1 cellular context compared by ENCODE assay signal in genomic region chr19:4123615-4124568, GRCh38.
TF ChIP-seq lines count a peak whose summit lies in the region.

TSS of gene MAP2K2 (minus strand) at chr19:4124122. CDS start at chr19:4123875, 247 bp downstream.

TF ChIP-seq in HepG2, 621 proteins besides CTCF, POLR2A, EP300 and RAD21 (continued from another document and continues in another):
- TF ChIP-seq SIX4 (CRISPR knock-in tag; IDR thresholded peaks at IDR 0.05) (no peak; the same call in 1 of the 2 replicates), FOXP1 (IDR thresholded peaks at IDR 0.05) (no peak), FOXP1 (CRISPR knock-in tag; IDR thresholded peaks at IDR 0.05) (no peak), KLF13 (CRISPR knock-in tag; IDR thresholded peaks at IDR 0.05) (peak; percentile 82), TSC22D2 (CRISPR knock-in tag; IDR thresholded peaks at IDR 0.05; ENCODE audit: borderline replicate concordance) (peak; percentile 69; the same call in 1 of the 2 replicates), ZNF800 (CRISPR knock-in tag; IDR thresholded peaks at IDR 0.05) (peak; percentile 84), GPN1 (CRISPR knock-in tag; IDR thresholded peaks at IDR 0.05; ENCODE audit: borderline replicate concordance) (no peak), ELF4 (CRISPR knock-in tag; IDR thresholded peaks at IDR 0.05; ENCODE audit: borderline replicate concordance) (no peak), ZNF558 (CRISPR knock-in tag; IDR thresholded peaks at IDR 0.05; ENCODE audit: borderline replicate concordance) (no peak), E2F2 (CRISPR knock-in tag; IDR thresholded peaks at IDR 0.05; ENCODE audit: borderline replicate concordance) (no peak), ZNF83 (CRISPR knock-in tag; IDR thresholded peaks at IDR 0.05; ENCODE audit: borderline replicate concordance) (peak; percentile 60; the same call in 1 of the 2 replicates), ZMAT5 (CRISPR knock-in tag; IDR thresholded peaks at IDR 0.05; ENCODE audit: borderline replicate concordance, low read depth) (no peak), NONO (IDR thresholded peaks at IDR 0.05) (no peak), NONO (CRISPR knock-in tag; conservative IDR thresholded peaks at IDR 0.05) (peak; percentile 62), THAP7 (CRISPR knock-in tag; IDR thresholded peaks at IDR 0.05) (0 out of 2 replicates have a peak, but pooled peaks have one; percentile 38), GMEB2 (CRISPR knock-in tag; IDR thresholded peaks at IDR 0.05; ENCODE audit: low read depth) (no peak), RBAK (CRISPR knock-in tag; IDR thresholded peaks at IDR 0.05) (no peak), ZMYM4 (CRISPR knock-in tag; IDR thresholded peaks at IDR 0.05) (peak; percentile 71), MTF1 (CRISPR knock-in tag; IDR thresholded peaks at IDR 0.05) (no peak), YY1 (IDR thresholded peaks at IDR 0.05; ENCODE audit: insufficient read depth, insufficient replicate concordance, low read depth, low read length) (peak; percentile 54), CSRNP1 (CRISPR knock-in tag; IDR thresholded peaks at IDR 0.05) (peak; percentile 95), ERF (CRISPR knock-in tag; IDR thresholded peaks at IDR 0.05) (peak; percentile 80), CEBPZ (IDR thresholded peaks at IDR 0.05; ENCODE audit: low read length) (no peak), DPF2 (CRISPR knock-in tag; IDR thresholded peaks at IDR 0.05; ENCODE audit: borderline replicate concordance, low read depth) (no peak), PRPF4 (IDR thresholded peaks at IDR 0.05; ENCODE audit: low read depth, low read length, poor library complexity, severe bottlenecking) (no peak), ZNF501 (CRISPR knock-in tag; IDR thresholded peaks at IDR 0.05) (peak; percentile 76; the same call in 1 of the 2 replicates), PITX1 (CRISPR knock-in tag; IDR thresholded peaks at IDR 0.05) (peak; percentile 68; the same call in 1 of the 2 replicates), SYNCRIP (IDR thresholded peaks at IDR 0.05; ENCODE audit: insufficient read depth, low read depth, low read length) (no peak), ZNF33A (CRISPR knock-in tag; IDR thresholded peaks at IDR 0.05; ENCODE audit: borderline replicate concordance) (no peak), SMC3 (IDR thresholded peaks at IDR 0.05; ENCODE audit: low read length) (no peak), KMT2B (CRISPR knock-in tag; IDR thresholded peaks at IDR 0.05) (peak; percentile 85), KDM2A (CRISPR knock-in tag; IDR thresholded peaks at IDR 0.05; ENCODE audit: borderline replicate concordance, low read depth) (peak; percentile 68; the same call in 1 of the 2 replicates), SALL1 (CRISPR knock-in tag; IDR thresholded peaks at IDR 0.05) (peak; percentile 83), ZFP90 (CRISPR knock-in tag; IDR thresholded peaks at IDR 0.05; ENCODE audit: borderline replicate concordance) (peak; percentile 79; the same call in 1 of the 2 replicates), NCOR1 (IDR thresholded peaks at IDR 0.05; ENCODE audit: borderline replicate concordance, low read length) (no peak), TAF1 (CRISPR knock-in tag; IDR thresholded peaks at IDR 0.05) (peak; percentile 81), RFXANK (CRISPR knock-in tag; IDR thresholded peaks at IDR 0.05) (no peak), MIXL1 (CRISPR knock-in tag; IDR thresholded peaks at IDR 0.05) (0 out of 2 replicates have a peak, but pooled peaks have one; percentile 60), HNF1A (IDR thresholded peaks at IDR 0.05; ENCODE audit: low read depth) (no peak), HNF1A (CRISPR knock-in tag; IDR thresholded peaks at IDR 0.05; ENCODE audit: borderline replicate concordance) (0 out of 2 replicates have a peak, but pooled peaks have one; percentile 21), JUN (CRISPR knock-in tag; IDR thresholded peaks at IDR 0.05) (no peak), SNRNP70 (IDR thresholded peaks at IDR 0.05; ENCODE audit: low read depth, low read length) (no peak), ZNF224 (CRISPR knock-in tag; IDR thresholded peaks at IDR 0.05) (no peak), ZBTB43 (CRISPR knock-in tag; conservative IDR thresholded peaks at IDR 0.05) (peak; percentile 87), FOXO1 (CRISPR knock-in tag; IDR thresholded peaks at IDR 0.05) (no peak; the same call in 1 of the 2 replicates), ZKSCAN1 (IDR thresholded peaks at IDR 0.05; ENCODE audit: low read length) (no peak), NR2F6 (IDR thresholded peaks at IDR 0.05) (no peak), NR2F6 (CRISPR knock-in tag; IDR thresholded peaks at IDR 0.05) (peak; percentile 46; the same call in 1 of the 2 replicates), CCDC6 (CRISPR knock-in tag; IDR thresholded peaks at IDR 0.05) (peak; percentile 33; the same call in 1 of the 2 replicates)
